In genomic region chr6:108875161-108875555, GRCh38 we compare ENCODE assay signal across 7 cellular contexts. TPM values are rescaled to one million over a fixed set of nuclear protein-coding genes. Genes with fewer than 3 reads are reported as not detected.
DNase-seq lines count a peak whose midpoint lies in the region; ATAC-seq lines count a peak whose summit lies in the region.

No MANE protein-coding gene starts in this region.

- peaks cover 81% of the 10 kb centered on the region for H3K4me1 Mint-ChIP-seq in activated T-helper 1 cell treated with anti-CD3 and anti-CD28 coated beads, Interleukin-12 subunit alpha, Interleukin-12 subunit beta, Interleukin-2, Interleukin-4 antibody, amounts not matched to agents 30 ng/mL and 10 ng/mL and 1 ng/mL, durations not matched to agents 14 hours and 24 hours and 36 hours (ENCODE audit: low read depth)

- peaks cover 3% of the 10 kb centered on the region for H3K27me3 Mint-ChIP-seq in activated T-helper 1 cell treated with anti-CD3 and anti-CD28 coated beads, Interleukin-12 subunit alpha, Interleukin-12 subunit beta, Interleukin-2, Interleukin-4 antibody, amounts not matched to agents 30 ng/mL and 10 ng/mL and 1 ng/mL, durations not matched to agents 14 hours and 24 hours and 36 hours (ENCODE audit: insufficient read depth)

- no peak for DNase-seq in activated T-helper 1 cell treated with anti-CD3 and anti-CD28 coated beads, Interleukin-12 subunit alpha, Interleukin-12 subunit beta, Interleukin-2, Interleukin-4 antibody, amounts not matched to agents 30 ng/mL and 10 ng/mL and 1 ng/mL, durations not matched to agents 14 hours and 24 hours and 36 hours (ENCODE audit: low spot score)
- no peak for DNase-seq in stimulated activated naive CD8-positive, alpha-beta T cell treated with anti-CD3 and anti-CD28 coated beads, Interleukin-15, Interleukin-2, amounts not matched to agents 100 U/mL and 50 U/mL, for 24 hours
- DNase-seq in NCI-H526 treated with DMSO at 0.1 percent for 48 hours (lab: John Stamatoyannopoulos, UW) = no peak
- no peak for DNase-seq in NCI-H1930 (lab: John Stamatoyannopoulos, UW)

- intact Hi-C loops in activated T-helper 1 cell treated with anti-CD3 and anti-CD28 coated beads, Interleukin-12 subunit alpha, Interleukin-12 subunit beta, Interleukin-2, Interleukin-4 antibody, amounts not matched to agents 30 ng/mL and 10 ng/mL and 1 ng/mL, durations not matched to agents 14 hours and 24 hours and 36 hours (cut with micrococcal nuclease) = loop anchor here (1.0 to 2.0 kb wide), 5 partner anchors 8 to 508 kb away; partner anchors contain the start of genes ARMC2 and CD164

- H3K9me3 Mint-ChIP-seq in activated T-helper 1 cell treated with anti-CD3 and anti-CD28 coated beads, Interleukin-12 subunit alpha, Interleukin-12 subunit beta, Interleukin-2, Interleukin-4 antibody, amounts not matched to agents 30 ng/mL and 10 ng/mL and 1 ng/mL, durations not matched to agents 14 hours and 24 hours and 36 hours = peaks cover 26% of the 10 kb centered on the region

- H3K27ac Mint-ChIP-seq in activated T-helper 1 cell treated with anti-CD3 and anti-CD28 coated beads, Interleukin-12 subunit alpha, Interleukin-12 subunit beta, Interleukin-2, Interleukin-4 antibody, amounts not matched to agents 30 ng/mL and 10 ng/mL and 1 ng/mL, durations not matched to agents 14 hours and 24 hours and 36 hours = peak overlapping the region; percentile 96

- peaks cover 41% of the 10 kb centered on the region for H3K36me3 Mint-ChIP-seq in activated T-helper 1 cell treated with anti-CD3 and anti-CD28 coated beads, Interleukin-12 subunit alpha, Interleukin-12 subunit beta, Interleukin-2, Interleukin-4 antibody, amounts not matched to agents 30 ng/mL and 10 ng/mL and 1 ng/mL, durations not matched to agents 14 hours and 24 hours and 36 hours (ENCODE audit: low read depth)

- peak overlapping the region; percentile 34 for H3K4me3 Mint-ChIP-seq in activated T-helper 1 cell treated with anti-CD3 and anti-CD28 coated beads, Interleukin-12 subunit alpha, Interleukin-12 subunit beta, Interleukin-2, Interleukin-4 antibody, amounts not matched to agents 30 ng/mL and 10 ng/mL and 1 ng/mL, durations not matched to agents 14 hours and 24 hours and 36 hours

- ATAC-seq in GM19351 (IDR thresholded peaks at IDR 0.05; ENCODE audit: unreplicated experiment) (peak; percentile 32), HG02870 (IDR thresholded peaks at IDR 0.05; ENCODE audit: unreplicated experiment) (peak; percentile 18), HG02623 (IDR thresholded peaks at IDR 0.05; ENCODE audit: unreplicated experiment) (no peak)
- ATAC-seq in stimulated activated naive CD8-positive, alpha-beta T cell treated with anti-CD3 and anti-CD28 coated beads, Interleukin-15, Interleukin-2, amounts not matched to agents 100 U/mL and 50 U/mL, for 24 hours = peak; percentile 14

RNA-seq across cellular contexts. Expression of gene ARMC2, which starts 26.9 kb away (rescaled TPM):
- 3.9 and 4.6 TPM in 2 replicates for total RNA-seq in activated T-helper 1 cell treated with anti-CD3 and anti-CD28 coated beads, Interleukin-12 subunit alpha, Interleukin-12 subunit beta, Interleukin-2, Interleukin-4 antibody, amounts not matched to agents 30 ng/mL and 10 ng/mL and 1 ng/mL, durations not matched to agents 14 hours and 24 hours and 36 hours
